In the genomic region with DNA sequence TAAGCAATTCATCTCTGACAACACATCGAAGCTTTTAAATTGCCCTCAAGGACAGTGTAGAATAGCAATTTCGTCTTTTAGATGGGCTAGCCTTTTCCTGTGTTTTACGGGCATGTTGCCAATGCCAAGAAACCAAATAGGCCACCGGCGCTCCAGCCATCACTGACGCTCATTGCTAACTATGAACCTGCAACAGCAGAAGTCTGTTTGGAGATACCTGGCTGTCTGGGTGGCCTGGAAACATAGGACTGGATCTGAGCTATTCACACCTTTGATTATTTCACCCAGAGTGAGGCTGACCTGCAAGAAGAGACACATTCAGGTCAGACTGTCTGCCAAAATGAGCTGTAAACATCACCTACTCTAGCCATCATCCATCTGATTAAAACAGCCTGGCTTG, we compare ENCODE assay signal across 36 cellular contexts. TPM values are rescaled to one million over a fixed set of nuclear protein-coding genes. Genes with fewer than 3 reads are reported as not detected.
DNase-seq lines count a peak whose midpoint lies in the region; ATAC-seq, FAIRE-seq and TF ChIP-seq lines count a peak whose summit lies in the region.
"Had no signal": no experiment of that assay in that cellular context is flagged by ENCODE, and none has a peak within 500 bp of the region (broad histone marks: within the 10 kb centered on the region; RNA-seq: fewer than 3 reads in every experiment).

No MANE protein-coding gene starts in this region.

- H3K9ac ChIP-seq in astrocyte (ENCODE audit: low read length) = no peak overlapping the region
- H3K9ac ChIP-seq in neural progenitor cell = no peak overlapping the region

- peak overlapping the region; percentile 67 for H3K27ac ChIP-seq in astrocyte (ENCODE audit: low read depth, low read length)
- H3K27ac ChIP-seq in neural progenitor cell = no peak overlapping the region
- H3K27ac ChIP-seq: brain microvascular endothelial cell, ovary, SJCRH30, testis had no signal

- H4K20me1 ChIP-seq in astrocyte (ENCODE audit: insufficient read depth, low read length) (no peaks in the 10 kb centered on the region), neural progenitor cell (ENCODE audit: low read depth) (no peaks in the 10 kb centered on the region)

- CTCF ChIA-PET in activated naive CD4-positive, alpha-beta T cell treated with anti-CD3 and anti-CD28 coated beads, Interleukin-2, amount 10 ng/mL, durations not matched to agents 7 days and 5 days (lab: Charles Lee) = no interaction called here
- CTCF ChIA-PET in activated CD8-positive, alpha-beta T cell treated with anti-CD3 and anti-CD28 coated beads, Interleukin-2, amount 10 ng/mL, durations not matched to agents 7 days and 5 days (lab: Charles Lee) = no interaction called here

- FAIRE-seq in astrocyte (lab: Jason Lieb, UNC) = no peak
- FAIRE-seq: endothelial cell of umbilical vein, small intestine had no signal

- H3K27me3 ChIP-seq in astrocyte (ENCODE audit: insufficient read depth, low read length) (no peaks in the 10 kb centered on the region), neural progenitor cell (no peaks in the 10 kb centered on the region)
- H3K27me3 ChIP-seq: brain microvascular endothelial cell, ovary, SJCRH30, testis had no signal

- H3K4me1 ChIP-seq in astrocyte (ENCODE audit: insufficient read depth, low read length) = peaks cover 20% of the 10 kb centered on the region
- no peaks in the 10 kb centered on the region for H3K4me1 ChIP-seq in neural progenitor cell
- H3K4me1 ChIP-seq: SJCRH30, testis had no signal

- H3K9me3 ChIP-seq in astrocyte (ENCODE audit: insufficient read depth, low read depth, low read length) (no peaks in the 10 kb centered on the region), neural progenitor cell (ENCODE audit: low read depth) (no peaks in the 10 kb centered on the region)
- H3K9me3 ChIP-seq: ovary, testis had no signal

- ATAC-seq in activated CD8-positive, alpha-beta T cell treated with anti-CD3 and anti-CD28 coated beads, Interleukin-2, amount 10 ng/mL, durations not matched to agents 7 days and 5 days = no peak
- ATAC-seq: left colon, Panc1 had no signal

- H2AFZ ChIP-seq in astrocyte (ENCODE audit: low read depth, low read length) (no peak overlapping the region), neural progenitor cell (replicated peaks) (peak overlapping the region; percentile 17)

- H3K27ac Mint-ChIP-seq in astrocyte (ENCODE audit: unreplicated experiment) (no peak overlapping the region), neural progenitor cell (no peak overlapping the region)
- H3K27ac Mint-ChIP-seq in activated naive CD4-positive, alpha-beta T cell treated with anti-CD3 and anti-CD28 coated beads, Interleukin-2, amount 10 ng/mL, durations not matched to agents 7 days and 5 days = no peak overlapping the region
- no peak overlapping the region for H3K27ac Mint-ChIP-seq in activated CD8-positive, alpha-beta T cell treated with anti-CD3 and anti-CD28 coated beads, Interleukin-2, amount 10 ng/mL, durations not matched to agents 7 days and 5 days
- H3K27ac Mint-ChIP-seq: activated CD4-positive, alpha-beta memory T cell treated with anti-CD3 and anti-CD28 coated beads, Interleukin-2, amount 10 ng/mL, durations not matched to agents 7 days and 5 days; activated T-helper 1 cell treated with anti-CD3 and anti-CD28 coated beads, Interleukin-12 subunit alpha, Interleukin-12 subunit beta, Interleukin-2, Interleukin-4 antibody, amounts not matched to agents 30 ng/mL and 10 ng/mL and 1 ng/mL, durations not matched to agents 14 hours and 24 hours and 36 hours; nephron progenitor cell had no signal

- TF ChIP-seq CTCF in astrocyte (IDR thresholded peaks at IDR 0.05; ENCODE audit: insufficient read depth, low read depth, low read length) (no peak), neural progenitor cell (IDR thresholded peaks at IDR 0.05) (no peak)

- H3K4me3 Mint-ChIP-seq in astrocyte (ENCODE audit: unreplicated experiment) (no peak overlapping the region), neural progenitor cell (no peak overlapping the region)
- no peak overlapping the region for H3K4me3 Mint-ChIP-seq in activated naive CD4-positive, alpha-beta T cell treated with anti-CD3 and anti-CD28 coated beads, Interleukin-2, amount 10 ng/mL, durations not matched to agents 7 days and 5 days
- H3K4me3 Mint-ChIP-seq in activated CD8-positive, alpha-beta T cell treated with anti-CD3 and anti-CD28 coated beads, Interleukin-2, amount 10 ng/mL, durations not matched to agents 7 days and 5 days = no peak overlapping the region
- H3K4me3 Mint-ChIP-seq: activated CD4-positive, alpha-beta memory T cell treated with anti-CD3 and anti-CD28 coated beads, Interleukin-2, amount 10 ng/mL, durations not matched to agents 7 days and 5 days; activated T-helper 1 cell treated with anti-CD3 and anti-CD28 coated beads, Interleukin-12 subunit alpha, Interleukin-12 subunit beta, Interleukin-2, Interleukin-4 antibody, amounts not matched to agents 30 ng/mL and 10 ng/mL and 1 ng/mL, durations not matched to agents 14 hours and 24 hours and 36 hours; nephron progenitor cell had no signal

- H3K36me3 ChIP-seq in astrocyte (ENCODE audit: insufficient read depth, low read length) = no peaks in the 10 kb centered on the region
- no peaks in the 10 kb centered on the region for H3K36me3 ChIP-seq in neural progenitor cell
- H3K36me3 ChIP-seq: brain microvascular endothelial cell, ovary, SJCRH30 had no signal

- H3K79me2 ChIP-seq in astrocyte (ENCODE audit: insufficient read depth, low read length) (no peaks in the 10 kb centered on the region), neural progenitor cell (ENCODE audit: low read depth) (no peaks in the 10 kb centered on the region)

- H3K4me3 ChIP-seq in astrocyte (ENCODE audit: insufficient read depth, low read depth, low read length) (no peak overlapping the region), neural progenitor cell (no peak overlapping the region)
- H3K4me3 ChIP-seq: ovary, SJCRH30, testis had no signal

- H3K4me2 ChIP-seq in astrocyte (ENCODE audit: low read length) (peak overlapping the region; percentile 68), neural progenitor cell (no peak overlapping the region)

- H3K4me1 Mint-ChIP-seq in astrocyte (ENCODE audit: low read depth, unreplicated experiment) = peaks cover 13% of the 10 kb centered on the region
- H3K4me1 Mint-ChIP-seq in neural progenitor cell = no peaks in the 10 kb centered on the region
- peaks cover 5% of the 10 kb centered on the region for H3K4me1 Mint-ChIP-seq in activated naive CD4-positive, alpha-beta T cell treated with anti-CD3 and anti-CD28 coated beads, Interleukin-2, amount 10 ng/mL, durations not matched to agents 7 days and 5 days
- peaks cover 5% of the 10 kb centered on the region for H3K4me1 Mint-ChIP-seq in activated CD8-positive, alpha-beta T cell treated with anti-CD3 and anti-CD28 coated beads, Interleukin-2, amount 10 ng/mL, durations not matched to agents 7 days and 5 days (ENCODE audit: low read depth)
- H3K4me1 Mint-ChIP-seq: nephron progenitor cell had no signal

- POLR2A ChIA-PET in activated CD8-positive, alpha-beta T cell treated with anti-CD3 and anti-CD28 coated beads, Interleukin-2, amount 10 ng/mL, durations not matched to agents 7 days and 5 days (lab: Charles Lee) = no interaction called here

- H3K9me3 Mint-ChIP-seq in astrocyte (ENCODE audit: unreplicated experiment) = peaks cover 5% of the 10 kb centered on the region
- peaks cover 23% of the 10 kb centered on the region for H3K9me3 Mint-ChIP-seq in neural progenitor cell
- H3K9me3 Mint-ChIP-seq in activated naive CD4-positive, alpha-beta T cell treated with anti-CD3 and anti-CD28 coated beads, Interleukin-2, amount 10 ng/mL, durations not matched to agents 7 days and 5 days = peaks cover 15% of the 10 kb centered on the region
- H3K9me3 Mint-ChIP-seq in activated CD8-positive, alpha-beta T cell treated with anti-CD3 and anti-CD28 coated beads, Interleukin-2, amount 10 ng/mL, durations not matched to agents 7 days and 5 days (ENCODE audit: insufficient read depth) = peaks cover 21% of the 10 kb centered on the region

- H3K27me3 Mint-ChIP-seq in astrocyte (ENCODE audit: low read depth, unreplicated experiment) = no peaks in the 10 kb centered on the region
- peaks cover 7% of the 10 kb centered on the region for H3K27me3 Mint-ChIP-seq in neural progenitor cell (ENCODE audit: insufficient read depth, low read depth)
- H3K27me3 Mint-ChIP-seq in activated naive CD4-positive, alpha-beta T cell treated with anti-CD3 and anti-CD28 coated beads, Interleukin-2, amount 10 ng/mL, durations not matched to agents 7 days and 5 days = no peaks in the 10 kb centered on the region
- H3K27me3 Mint-ChIP-seq in activated CD8-positive, alpha-beta T cell treated with anti-CD3 and anti-CD28 coated beads, Interleukin-2, amount 10 ng/mL, durations not matched to agents 7 days and 5 days (ENCODE audit: low read depth) = no peaks in the 10 kb centered on the region

- DNase-seq in NCI-H2081 (lab: John Stamatoyannopoulos, UW) (peak; percentile 15 to 55), NCI-H2081 treated with DMSO at 0.1 percent for 48 hours (lab: John Stamatoyannopoulos, UW) (no peak), NCI-H2029 (lab: John Stamatoyannopoulos, UW) (peak; percentile 23), astrocyte (ENCODE audit: low read depth) (no peak), neural progenitor cell (ENCODE audit: low spot score) (no peak), OCI-M2 (lab: John Stamatoyannopoulos, UW; ENCODE audit: unreplicated experiment) (no peak)
- DNase-seq in activated naive CD4-positive, alpha-beta T cell treated with anti-CD3 and anti-CD28 coated beads, Interleukin-2, amount 10 ng/mL, durations not matched to agents 7 days and 5 days = no peak
- no peak for DNase-seq in activated CD8-positive, alpha-beta T cell treated with anti-CD3 and anti-CD28 coated beads, Interleukin-2, amount 10 ng/mL, durations not matched to agents 7 days and 5 days
- DNase-seq: activated CD4-positive, alpha-beta memory T cell treated with anti-CD3 and anti-CD28 coated beads, Interleukin-2, amount 10 ng/mL, durations not matched to agents 7 days and 5 days; activated CD8-positive, alpha-beta memory T cell treated with anti-CD3 and anti-CD28 coated beads, Interleukin-2, amount 50 U/mL, for 48 hours; activated naive CD4-positive, alpha-beta T cell treated with anti-CD3 and anti-CD28 coated beads, Interleukin-2, amount 50 U/mL, for 16 hours; GOT3; hypothalamus; KBM-7; left colon; NCI-H1092; NCI-H1930; NCI-H524; nephron progenitor cell; ovary; retina; SJCRH30; small intestine; stimulated activated naive CD4-positive, alpha-beta T cell treated with Interleukin-2 at 50 U/mL for 16 hours; T-helper 9 cell; testis had no signal

- H3K36me3 Mint-ChIP-seq in astrocyte (ENCODE audit: low read depth, unreplicated experiment) (peaks cover under 1% of the 10 kb centered on the region), neural progenitor cell (no peaks in the 10 kb centered on the region)
- H3K36me3 Mint-ChIP-seq in activated naive CD4-positive, alpha-beta T cell treated with anti-CD3 and anti-CD28 coated beads, Interleukin-2, amount 10 ng/mL, durations not matched to agents 7 days and 5 days = no peaks in the 10 kb centered on the region
- peaks cover 2% of the 10 kb centered on the region for H3K36me3 Mint-ChIP-seq in activated CD8-positive, alpha-beta T cell treated with anti-CD3 and anti-CD28 coated beads, Interleukin-2, amount 10 ng/mL, durations not matched to agents 7 days and 5 days (ENCODE audit: low read depth)

- H3F3A ChIP-seq in neural progenitor cell (ENCODE audit: low read depth) = no peaks in the 10 kb centered on the region

RNA-seq across cellular contexts. Expression of gene KPNA7, which starts 12.0 kb away (rescaled TPM):
- total RNA-seq in astrocyte (not detected in 2 replicates), neural progenitor cell (ENCODE audit: low replicate concordance) (not detected in 2 replicates)
- total RNA-seq in activated CD8-positive, alpha-beta T cell treated with anti-CD3 and anti-CD28 coated beads, Interleukin-2, amount 10 ng/mL, durations not matched to agents 7 days and 5 days = not detected
- total RNA-seq: A172; activated CD4-positive, alpha-beta memory T cell treated with anti-CD3 and anti-CD28 coated beads, Interleukin-2, amount 10 ng/mL, durations not matched to agents 7 days and 5 days; activated T-helper 1 cell treated with anti-CD3 and anti-CD28 coated beads, Interleukin-12 subunit alpha, Interleukin-12 subunit beta, Interleukin-2, Interleukin-4 antibody, amounts not matched to agents 30 ng/mL and 10 ng/mL and 1 ng/mL, durations not matched to agents 14 hours and 24 hours and 36 hours; Daoy; endothelial cell of umbilical vein; glomerular endothelial cell; HFFc6; M059J; ovary; SJCRH30; urinary bladder had no signal

RNA-seq across cellular contexts. Expression of gene SMURF1, which starts 52.0 kb away (rescaled TPM):
- total RNA-seq in astrocyte (36.9 and 44.7 TPM in 2 replicates), neural progenitor cell (ENCODE audit: low replicate concordance) (31.0 and 34.5 TPM in 2 replicates)
- 10 to 100 TPM; 10.3 to 10.4 TPM for total RNA-seq in activated CD8-positive, alpha-beta T cell treated with anti-CD3 and anti-CD28 coated beads, Interleukin-2, amount 10 ng/mL, durations not matched to agents 7 days and 5 days

Comparison
In these comparisons a context has a peak if more than half of its experiments do, and no peak if none do; other contexts are left out.
1. DNase-seq: peak in NCI-H2081 (2 of 2) and NCI-H2029 (single experiment); none in NCI-H2081 treated with DMSO at 0.1 percent for 48 hours (single experiment), astrocyte (single experiment), neural progenitor cell (single experiment), OCI-M2 (single experiment), activated naive CD4-positive, alpha-beta T cell treated with anti-CD3 and anti-CD28 coated beads, Interleukin-2, amount 10 ng/mL, durations not matched to agents 7 days and 5 days (single experiment) and activated CD8-positive, alpha-beta T cell treated with anti-CD3 and anti-CD28 coated beads, Interleukin-2, amount 10 ng/mL, durations not matched to agents 7 days and 5 days (single experiment).